ENCODE assay signal across 1 cellular context in the genomic region with DNA sequence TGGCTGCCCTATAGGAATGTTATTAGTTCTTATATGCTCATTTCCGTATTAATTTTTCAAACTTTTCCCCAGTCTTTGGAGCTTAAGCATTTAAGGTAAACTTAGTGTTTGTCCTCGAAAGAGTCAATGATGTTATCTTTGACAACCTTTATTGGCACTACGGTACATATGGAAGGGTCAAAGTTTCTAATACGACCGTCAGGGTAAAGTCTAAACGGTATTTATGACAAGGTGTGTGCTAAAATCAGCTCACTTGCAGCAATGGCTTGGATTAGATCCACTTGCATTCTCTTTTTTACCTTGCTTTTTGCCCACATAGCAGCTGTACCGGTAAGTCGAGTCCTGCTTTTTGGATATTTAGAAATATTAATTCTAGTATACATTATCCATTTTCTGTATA.
TF ChIP-seq lines count a peak whose summit lies in the region.

MEP1A (plus strand) TSS at position 252 of the 400 bp plus-strand sequence; CDS start at position 262, 10 bp downstream.

TF ChIP-seq in HepG2, 621 proteins besides CTCF, POLR2A, EP300 and RAD21 (continued from another document and continues in another):
- TF ChIP-seq HINFP (CRISPR knock-in tag; IDR thresholded peaks at IDR 0.05; ENCODE audit: low read depth) (no peak), THAP9 (CRISPR knock-in tag; IDR thresholded peaks at IDR 0.05; ENCODE audit: borderline replicate concordance) (no peak), ZNF562 (CRISPR knock-in tag; IDR thresholded peaks at IDR 0.05; ENCODE audit: borderline replicate concordance) (no peak), FOXA3 (CRISPR knock-in tag; IDR thresholded peaks at IDR 0.05) (0 out of 2 replicates have a peak, but pooled peaks have one; percentile 29), ZKSCAN1 (IDR thresholded peaks at IDR 0.05; ENCODE audit: low read length) (no peak), ZNF816 (CRISPR knock-in tag; IDR thresholded peaks at IDR 0.05; ENCODE audit: borderline replicate concordance) (no peak), ZNF484 (CRISPR knock-in tag; IDR thresholded peaks at IDR 0.05; ENCODE audit: borderline replicate concordance, low read depth) (no peak), NFIC (IDR thresholded peaks at IDR 0.05; ENCODE audit: low read length) (peak; percentile 43; the same call in 1 of the 2 replicates), ZNF280B (CRISPR knock-in tag; IDR thresholded peaks at IDR 0.05; ENCODE audit: borderline replicate concordance) (no peak), ZNF260 (CRISPR knock-in tag; IDR thresholded peaks at IDR 0.05; ENCODE audit: borderline replicate concordance, low read depth) (no peak), ZMYM4 (CRISPR knock-in tag; IDR thresholded peaks at IDR 0.05) (0 out of 2 replicates have a peak, but pooled peaks have one; percentile 21), CEBPG (CRISPR knock-in tag; IDR thresholded peaks at IDR 0.05) (no peak), SMYD3 (CRISPR knock-in tag; IDR thresholded peaks at IDR 0.05) (no peak), ZHX1 (CRISPR knock-in tag; IDR thresholded peaks at IDR 0.05; ENCODE audit: low read depth) (no peak), ZBTB33 (CRISPR knock-in tag; IDR thresholded peaks at IDR 0.05) (no peak), ZNF335 (CRISPR knock-in tag; IDR thresholded peaks at IDR 0.05) (no peak), KLF13 (CRISPR knock-in tag; IDR thresholded peaks at IDR 0.05) (no peak), ZNF652 (CRISPR knock-in tag; IDR thresholded peaks at IDR 0.05; ENCODE audit: borderline replicate concordance, low read depth) (peak; percentile 86), MEIS2 (CRISPR knock-in tag; IDR thresholded peaks at IDR 0.05) (no peak), KLF16 (CRISPR knock-in tag; IDR thresholded peaks at IDR 0.05) (no peak), CBX2 (IDR thresholded peaks at IDR 0.05; ENCODE audit: low read depth, low read length) (no peak), CBX2 (CRISPR knock-in tag; IDR thresholded peaks at IDR 0.05; ENCODE audit: low read depth) (no peak), HNF4A (CRISPR knock-in tag; IDR thresholded peaks at IDR 0.05) (peak; percentile 86), ZNF558 (CRISPR knock-in tag; IDR thresholded peaks at IDR 0.05; ENCODE audit: borderline replicate concordance) (no peak), MZF1 (CRISPR knock-in tag; IDR thresholded peaks at IDR 0.05; ENCODE audit: borderline replicate concordance) (no peak), CREM (IDR thresholded peaks at IDR 0.05) (peak; percentile 56; the same call in 1 of the 2 replicates), CREM (CRISPR knock-in tag; IDR thresholded peaks at IDR 0.05) (no peak), MXI1 (IDR thresholded peaks at IDR 0.05; ENCODE audit: borderline replicate concordance, low read depth, low read length) (no peak), HES4 (CRISPR knock-in tag; IDR thresholded peaks at IDR 0.05; ENCODE audit: borderline replicate concordance) (no peak), ZMYM2 (CRISPR knock-in tag; IDR thresholded peaks at IDR 0.05) (no peak), GATA4 (IDR thresholded peaks at IDR 0.05; ENCODE audit: borderline replicate concordance, low read depth) (0 out of 2 replicates have a peak, but pooled peaks have one; percentile 32), CBX5 (CRISPR knock-in tag; IDR thresholded peaks at IDR 0.05; ENCODE audit: borderline replicate concordance) (no peak), ZFP91 (CRISPR knock-in tag; IDR thresholded peaks at IDR 0.05; ENCODE audit: borderline replicate concordance) (no peak), ZMAT3 (CRISPR knock-in tag; conservative IDR thresholded peaks at IDR 0.05) (no peak)
- TF ChIP-seq, protein P1, sequence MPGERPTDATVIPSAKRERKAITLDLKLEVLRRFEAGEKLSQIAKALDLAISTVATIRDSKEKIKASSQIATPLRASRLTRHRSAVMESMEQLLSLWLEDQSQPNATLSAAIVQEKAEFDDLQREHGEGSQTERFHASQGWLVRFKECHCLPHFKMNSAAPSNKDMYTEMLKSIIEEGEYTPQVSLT (CRISPR knock-in tag; IDR thresholded peaks at IDR 0.05; ENCODE audit: borderline replicate concordance, low read depth), result no peak
- TF ChIP-seq, protein P2, sequence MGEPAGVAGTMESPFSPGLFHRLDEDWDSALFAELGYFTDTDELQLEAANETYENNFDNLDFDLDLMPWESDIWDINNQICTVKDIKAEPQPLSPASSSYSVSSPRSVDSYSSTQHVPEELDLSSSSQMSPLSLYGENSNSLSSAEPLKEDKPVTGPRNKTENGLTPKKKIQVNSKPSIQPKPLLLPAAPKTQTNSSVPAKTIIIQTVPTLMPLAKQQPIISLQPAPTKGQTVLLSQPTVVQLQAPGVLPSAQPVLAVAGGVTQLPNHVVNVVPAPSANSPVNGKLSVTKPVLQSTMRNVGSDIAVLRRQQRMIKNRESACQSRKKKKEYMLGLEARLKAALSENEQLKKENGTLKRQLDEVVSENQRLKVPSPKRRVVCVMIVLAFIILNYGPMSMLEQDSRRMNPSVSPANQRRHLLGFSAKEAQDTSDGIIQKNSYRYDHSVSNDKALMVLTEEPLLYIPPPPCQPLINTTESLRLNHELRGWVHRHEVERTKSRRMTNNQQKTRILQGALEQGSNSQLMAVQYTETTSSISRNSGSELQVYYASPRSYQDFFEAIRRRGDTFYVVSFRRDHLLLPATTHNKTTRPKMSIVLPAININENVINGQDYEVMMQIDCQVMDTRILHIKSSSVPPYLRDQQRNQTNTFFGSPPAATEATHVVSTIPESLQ (CRISPR knock-in tag; conservative IDR thresholded peaks at IDR 0.05), result no peak
- TF ChIP-seq, protein P3, sequence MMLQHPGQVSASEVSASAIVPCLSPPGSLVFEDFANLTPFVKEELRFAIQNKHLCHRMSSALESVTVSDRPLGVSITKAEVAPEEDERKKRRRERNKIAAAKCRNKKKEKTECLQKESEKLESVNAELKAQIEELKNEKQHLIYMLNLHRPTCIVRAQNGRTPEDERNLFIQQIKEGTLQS (CRISPR knock-in tag; IDR thresholded peaks at IDR 0.05), result no peak
- TF ChIP-seq, protein P4, sequence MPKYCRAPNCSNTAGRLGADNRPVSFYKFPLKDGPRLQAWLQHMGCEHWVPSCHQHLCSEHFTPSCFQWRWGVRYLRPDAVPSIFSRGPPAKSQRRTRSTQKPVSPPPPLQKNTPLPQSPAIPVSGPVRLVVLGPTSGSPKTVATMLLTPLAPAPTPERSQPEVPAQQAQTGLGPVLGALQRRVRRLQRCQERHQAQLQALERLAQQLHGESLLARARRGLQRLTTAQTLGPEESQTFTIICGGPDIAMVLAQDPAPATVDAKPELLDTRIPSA (CRISPR knock-in tag; IDR thresholded peaks at IDR 0.05; ENCODE audit: borderline replicate concordance), result no peak
